25 cellular contexts compared by ENCODE assay signal in genomic region chr3:128419311-128419710, GRCh38. TPM values are rescaled to one million over a fixed set of nuclear protein-coding genes. Genes with fewer than 3 reads are reported as not detected.
DNase-seq lines count a peak whose midpoint lies in the region; ATAC-seq, FAIRE-seq and TF ChIP-seq lines count a peak whose summit lies in the region.
"Had no signal": no experiment of that assay in that cellular context is flagged by ENCODE, and none has a peak within 500 bp of the region (broad histone marks: within the 10 kb centered on the region; RNA-seq: fewer than 3 reads in every experiment).

No MANE protein-coding gene starts in this region.

- H3K9me2 ChIP-seq in GM23248 (ENCODE audit: insufficient read depth), result no peaks in the 10 kb centered on the region

- 91% methylated on average over 4 of the region's 4 CpGs for WGBS in K562 (ENCODE audit: insufficient coverage, low coverage, missing lambda C conversion rate)
- no CpG with 5 or more reads among the region's 4 CpGs for WGBS in neuronal stem cell (ENCODE audit: extremely low coverage in 2 of 2, insufficient read length in 2 of 2, insufficient replicate concordance in 1 of 2), 2 donors
- WGBS in GM23248 (ENCODE audit: low coverage in 1 of 2, low lambda C conversion rate in 2 of 2, missing lambda C conversion rate in 2 of 2), 2 experiments, result 97% methylated on average over 4 of the region's 4 CpGs

- H2BK5ac ChIP-seq in neuronal stem cell (ENCODE audit: low read length), result no peak overlapping the region

- H2BK120ac ChIP-seq in neuronal stem cell (ENCODE audit: low read depth, low read length), result no peak overlapping the region

- intact Hi-C loops in K562 (cut with micrococcal nuclease), result no loop called here

- no peak overlapping the region for H2AK5ac ChIP-seq in neuronal stem cell (ENCODE audit: low read depth, low read length)

- TF ChIP-seq CTCF in HEK293 (tag by site-specific recombination; IDR thresholded peaks at IDR 0.05) (no peak), K562 (IDR thresholded peaks at IDR 0.05 in 2 of 3, conservative IDR thresholded peaks at IDR 0.05 in 1 of 3; ENCODE audit: insufficient read depth in 2 of 3, low read depth in 1 of 3, low read length in 3 of 3) (no peak)

- H3K79me1 ChIP-seq in neuronal stem cell (ENCODE audit: low read depth, low read length), result peaks cover 1% of the 10 kb centered on the region

- FAIRE-seq in K562 (lab: Jason Lieb, UNC), result peak; percentile 46
- FAIRE-seq: A549, GM12891, GM19239 had no signal

- no peak for TF ChIP-seq RAD21 in K562 (CRISPR knock-in tag; conservative IDR thresholded peaks at IDR 0.05 in 1 of 2, IDR thresholded peaks at IDR 0.05 in 1 of 2)

- H3K18ac ChIP-seq in neuronal stem cell (ENCODE audit: low read length), result no peak overlapping the region

- H3K9ac ChIP-seq in K562 (ENCODE audit: insufficient read depth in 1 of 2, low read depth in 2 of 2, low read length in 2 of 2) (peak overlapping the region in 1 of 2 experiments; percentile 21; a peak in 1 of 4 replicates), neuronal stem cell (ENCODE audit: low read depth, low read length, poor library complexity) (no peak overlapping the region), GM23248 (no peak overlapping the region)

- no peak overlapping the region for H3K14ac ChIP-seq in neuronal stem cell (ENCODE audit: low read length)

- H4K20me1 ChIP-seq in K562 (replicated peaks; ENCODE audit: control insufficient read depth, insufficient read depth, low read length) (no peaks in the 10 kb centered on the region), GM23248 (ENCODE audit: insufficient read depth) (no peaks in the 10 kb centered on the region)

- no peak for TF ChIP-seq EP300 in K562 (IDR thresholded peaks at IDR 0.05; ENCODE audit: low read length)

- no peak overlapping the region for H2BK12ac ChIP-seq in neuronal stem cell (ENCODE audit: low read length)

- no peaks in the 10 kb centered on the region for H3K9me1 ChIP-seq in K562 (ENCODE audit: control insufficient read depth, insufficient read depth, low read length)

- POLR2A ChIA-PET in HEK293 (lab: Yijun Ruan, JAX) (no interaction called here), K562 (lab: Yijun Ruan, JAX) (no interaction called here)

- H3K79me2 ChIP-seq in K562 (ENCODE audit: control insufficient read depth, insufficient read depth, low read length), result peaks cover 35% of the 10 kb centered on the region
- H3K79me2 ChIP-seq in GM23248 (ENCODE audit: insufficient read depth), result no peaks in the 10 kb centered on the region

- ATAC-seq in K562 (no peak), HG02981 (IDR thresholded peaks at IDR 0.05; ENCODE audit: unreplicated experiment) (no peak)
- ATAC-seq: A549, GM23338, HCT116 had no signal

- no peak overlapping the region for H3K4me3 ChIP-seq in HEK293 (ENCODE audit: low read depth, low read length)
- no peak overlapping the region for H3K4me3 ChIP-seq in K562
- H3K4me3 ChIP-seq in neuronal stem cell (ENCODE audit: low read length in 2 of 2), result no peak overlapping the region
- H3K4me3 ChIP-seq in GM23248, result no peak overlapping the region
- H3K4me3 ChIP-seq: A549, GM23338 had no signal

- H3K4me1 ChIP-seq in HEK293 (ENCODE audit: control insufficient read depth, insufficient read depth, low read length) (no peaks in the 10 kb centered on the region), K562 (replicated peaks in 1 of 2; ENCODE audit: control insufficient read depth in 2 of 2, insufficient read depth in 2 of 2, low read length in 2 of 2) (peaks cover 63 to 88% of the 10 kb centered on the region in 2 experiments), neuronal stem cell (ENCODE audit: control insufficient read depth in 2 of 2, insufficient read depth in 1 of 2, low read depth in 1 of 2, low read length in 2 of 2) (peaks cover 0 to 3% of the 10 kb centered on the region in 2 donors), GM23248 (ENCODE audit: insufficient read depth) (peaks cover 10% of the 10 kb centered on the region)

- H3K9me3 ChIP-seq in HEK293 (ENCODE audit: control insufficient read depth, insufficient read depth, low read depth, low read length), result no peaks in the 10 kb centered on the region
- peaks cover 2% of the 10 kb centered on the region; the same call in 1 of the 2 replicates for H3K9me3 ChIP-seq in K562 (replicated peaks; ENCODE audit: control insufficient read depth, insufficient read depth, low read depth, low read length)
- peaks cover 3 to 8% of the 10 kb centered on the region in 2 donors for H3K9me3 ChIP-seq in neuronal stem cell (replicated peaks in 1 of 2; ENCODE audit: control insufficient read depth in 2 of 2, insufficient read depth in 1 of 2, low read depth in 1 of 2, low read length in 2 of 2)
- H3K9me3 ChIP-seq in GM23248 (ENCODE audit: low read depth), result no peaks in the 10 kb centered on the region
- H3K9me3 ChIP-seq: A549, BE2C had no signal

- no peaks in the 10 kb centered on the region for H3K36me3 ChIP-seq in HEK293 (ENCODE audit: control insufficient read depth in 2 of 2, insufficient read depth in 1 of 2, low read length in 2 of 2)
- H3K36me3 ChIP-seq in K562 (ENCODE audit: control insufficient read depth, insufficient read depth, low read length), result peaks cover 3% of the 10 kb centered on the region; the same call in 1 of the 3 replicates
- H3K36me3 ChIP-seq in neuronal stem cell (replicated peaks in 1 of 2; ENCODE audit: control insufficient read depth in 2 of 2, insufficient read depth in 2 of 2, low read length in 2 of 2), result no peaks in the 10 kb centered on the region
- no peaks in the 10 kb centered on the region for H3K36me3 ChIP-seq in GM23248 (ENCODE audit: low read depth)
- H3K36me3 ChIP-seq: BE2C had no signal

- DNase-seq in K562 (ENCODE audit: extremely low read depth in 1 of 4, low spot score in 3 of 4) (no peak), neuronal stem cell (ENCODE audit: low spot score) (no peak), NCI-H2227 treated with DMSO at 0.1 percent for 48 hours (lab: John Stamatoyannopoulos, UW) (no peak), GM23248 (no peak)
- DNase-seq: 8988T, ACHN, AML-193, BE2C, C1 segment of cervical spinal cord, Calu3, DMS53, DMS79 treated with DMSO at 0.1 percent for 48 hours, GF-D8, H9 had no signal

- H2AFZ ChIP-seq in K562 (ENCODE audit: low read depth, low read length) (no peak overlapping the region), neuronal stem cell (ENCODE audit: low read length) (no peak overlapping the region), GM23248 (no peak overlapping the region)
- H2AFZ ChIP-seq: GM23338 had no signal

- H3K27me3 ChIP-seq in K562 (ENCODE audit: control insufficient read depth in 2 of 2, insufficient read depth in 2 of 2, low read length in 2 of 2) (no peaks in the 10 kb centered on the region), neuronal stem cell (ENCODE audit: control insufficient read depth in 3 of 3, insufficient read depth in 3 of 3, low read depth in 1 of 3, low read length in 3 of 3) (peaks cover 0 to 23% (median 0%) of the 10 kb centered on the region in 3 experiments), GM23248 (replicated peaks; ENCODE audit: insufficient read depth) (no peaks in the 10 kb centered on the region)
- H3K27me3 ChIP-seq: BE2C had no signal

- no peak overlapping the region for H4K8ac ChIP-seq in neuronal stem cell (ENCODE audit: low read depth, low read length)

- no peaks in the 10 kb centered on the region for H3F3A ChIP-seq in GM23248 (ENCODE audit: insufficient read depth)

- H3K4me2 ChIP-seq in K562 (ENCODE audit: insufficient read depth, low read length), result no peak overlapping the region
- H3K4me2 ChIP-seq in neuronal stem cell (ENCODE audit: insufficient read depth, low read length, poor library complexity, severe bottlenecking), result no peak overlapping the region
- H3K4me2 ChIP-seq in GM23248 (ENCODE audit: unreplicated experiment), result no peak overlapping the region
- H3K4me2 ChIP-seq: A549, GM23338 had no signal

- no peak overlapping the region for H4K91ac ChIP-seq in neuronal stem cell (ENCODE audit: low read depth, low read length, poor library complexity)

- H3K4ac ChIP-seq in neuronal stem cell (ENCODE audit: low read length), result no peak overlapping the region

- in situ Hi-C loops in K562 (cut with MboI), result no loop called here
- in situ Hi-C loops in GM23248 (cut with MboI), result no loop called here

- no peak for TF ChIP-seq POLR2A in K562 (conservative IDR thresholded peaks at IDR 0.05)

- no peak overlapping the region for H2BK15ac ChIP-seq in neuronal stem cell (ENCODE audit: low read length)

- CTCF ChIA-PET in HEK293 (lab: Yijun Ruan, JAX), result no interaction called here
- CTCF ChIA-PET in K562 (lab: Yijun Ruan, JAX; ENCODE audit: low intra/inter-chr PET ratio), result no interaction called here

- no TSS peak for BruUV-seq in K562 (replicated peaks; lab: Mats Ljungman, UMichigan)

- peak overlapping the region; percentile 20 for H3K23ac ChIP-seq in neuronal stem cell (ENCODE audit: low read depth, low read length, poor library complexity)

- no peak overlapping the region for H3K27ac ChIP-seq in HEK293 (ENCODE audit: extremely low read depth, low read depth, low read length)
- peak overlapping the region; percentile 54; the same call in 2 of the 3 replicates for H3K27ac ChIP-seq in K562 (ENCODE audit: extremely low read depth, low read depth, low read length)
- no peak overlapping the region for H3K27ac ChIP-seq in neuronal stem cell (replicated peaks; ENCODE audit: low read length)
- no peak overlapping the region for H3K27ac ChIP-seq in GM23248

TF ChIP-seq in HEK293, 187 proteins besides CTCF, POLR2A, EP300 and RAD21 (continues in another document):
- TF ChIP-seq ZNF501 (tag by site-specific recombination; IDR thresholded peaks at IDR 0.05), result no peak

RNA-seq across cellular contexts. Expression of gene DNAJB8, which starts 47.4 kb away (rescaled TPM):
- not detected in 2 replicates for total RNA-seq in K562 (2011; cell fraction: chromatin; rRNA removed; ENCODE audit: low replicate concordance)
- not detected in 2 replicates for total RNA-seq in K562 (2011; cell fraction: nucleolus; rRNA removed)
- not detected in 2 replicates for total RNA-seq in K562 (2011; cell fraction: nucleoplasm; rRNA removed)
- 0.04 TPM in 1 of 2 replicates, not detected in the other for total RNA-seq in K562 (2014; rRNA removed)
- total RNA-seq in K562 (2014; rRNA removed; fragmentation: Illumina TruSeq; extraction: Trizol), result not detected in 2 replicates
- total RNA-seq in K562 (2015; rRNA removed; fragmentation: Illumina TruSeq; extraction: Trizol), result not detected in 2 replicates
- not detected in 2 replicates for total RNA-seq in K562 (2021)
- polyA plus RNA-seq in K562 (2011; rRNA removed), result not detected in 2 replicates
- not detected in 2 replicates for polyA plus RNA-seq in K562 (2011; cell fraction: cytosol; rRNA removed)
- not detected in 2 replicates for polyA plus RNA-seq in K562 (2011; cell fraction: nucleus; rRNA removed)
- polyA plus RNA-seq in K562 (2012), result not detected in 2 replicates
- not detected in 2 replicates for polyA plus RNA-seq in K562 (2014; fragmentation: Illumina TruSeq; extraction: Trizol)
- not detected for polyA plus RNA-seq in K562 (2014; fragmentation: Nextera tagmentation; extraction: Ambion mirVana)
- polyA plus RNA-seq in K562 (2014; rRNA removed), result not detected in 2 replicates
- polyA minus RNA-seq in K562 (2011; rRNA and poly(A)+ RNA removed), result not detected in 2 replicates
- polyA minus RNA-seq in K562 (2011; cell fraction: cytosol; rRNA and poly(A)+ RNA removed), result not detected in 2 replicates
- polyA minus RNA-seq in K562 (2011; cell fraction: nucleus; rRNA and poly(A)+ RNA removed), result not detected in 2 replicates
- polyA plus RNA-seq in neuronal stem cell (2013, experiment 1 of 2), result not detected
- not detected for polyA plus RNA-seq in neuronal stem cell (2013, experiment 2 of 2)
- total RNA-seq in GM23248 (2014; rRNA removed; shearing (Covaris generic)), result not detected in 2 replicates
- not detected in 2 replicates for polyA plus RNA-seq in GM23248 (2016; fragmentation: Nextera tagmentation; extraction: Ambion mirVana)
- total RNA-seq: Calu3; CD4-positive, alpha-beta memory T cell; Daoy; G401; GM23338; H4; H9 had no signal
- polyA plus RNA-seq: A549; CD4-positive, alpha-beta memory T cell; GM23338 had no signal

Comparison
In these comparisons a context has a peak if more than half of its experiments do, and no peak if none do; other contexts are left out.
1. Of the 44 proteins assayed by ChIP-seq in both K562 and HEK293: peak only in K562: none; only in HEK293: SETDB1 and TRIM28; in both: none; in neither: 42.